17 cellular contexts compared by ENCODE assay signal in genomic region chr18:58447342-58448190, GRCh38.
DNase-seq lines count a peak whose midpoint lies in the region; ATAC-seq, FAIRE-seq and TF ChIP-seq lines count a peak whose summit lies in the region.
"Had no signal": no experiment of that assay in that cellular context is flagged by ENCODE, and none has a peak within 500 bp of the region (broad histone marks: within the 10 kb centered on the region; RNA-seq: fewer than 3 reads in every experiment).

No MANE protein-coding gene starts in this region.

- no peaks in the 10 kb centered on the region for H3K9me3 Mint-ChIP-seq in osteocyte (ENCODE audit: unreplicated experiment)
- no peaks in the 10 kb centered on the region for H3K9me3 Mint-ChIP-seq in activated T-helper 17 cell treated with anti-CD3 and anti-CD28 coated beads, Interleukin-2, amount 50 U/mL, for 72 hours

- H3K4me3 ChIP-seq in SK-N-MC (peak overlapping the region; percentile 65), fibroblast of villous mesenchyme (ENCODE audit: low read depth, low read length) (no peak overlapping the region), upper lobe of right lung (no peak overlapping the region), BE2C (ENCODE audit: low read depth, low read length) (no peak overlapping the region)
- H3K4me3 ChIP-seq: GM12878, SJCRH30, spleen, thoracic aorta had no signal

- peaks cover 22% of the 10 kb centered on the region for H3K4me1 Mint-ChIP-seq in osteocyte (ENCODE audit: unreplicated experiment)
- H3K4me1 Mint-ChIP-seq in activated T-helper 17 cell treated with anti-CD3 and anti-CD28 coated beads, Interleukin-2, amount 50 U/mL, for 72 hours: no peaks in the 10 kb centered on the region

- H3K9me3 ChIP-seq in SK-N-MC (ENCODE audit: low read depth, low read length) (no peaks in the 10 kb centered on the region), upper lobe of right lung (no peaks in the 10 kb centered on the region), BE2C (no peaks in the 10 kb centered on the region)
- H3K9me3 ChIP-seq: SJCRH30, spleen, thoracic aorta had no signal

- no peaks in the 10 kb centered on the region for H3K4me1 ChIP-seq in upper lobe of right lung
- no peaks in the 10 kb centered on the region for H3K4me1 ChIP-seq in BE2C
- H3K4me1 ChIP-seq: SJCRH30, spleen had no signal

- peaks cover 5% of the 10 kb centered on the region for H3K27me3 Mint-ChIP-seq in osteocyte (ENCODE audit: unreplicated experiment)
- H3K27me3 Mint-ChIP-seq in activated T-helper 17 cell treated with anti-CD3 and anti-CD28 coated beads, Interleukin-2, amount 50 U/mL, for 72 hours: no peaks in the 10 kb centered on the region

- H3K36me3 ChIP-seq in SK-N-MC (ENCODE audit: insufficient read depth, low read length) (no peaks in the 10 kb centered on the region), upper lobe of right lung (no peaks in the 10 kb centered on the region), BE2C (no peaks in the 10 kb centered on the region)
- H3K36me3 ChIP-seq: SJCRH30, spleen, thoracic aorta had no signal

- no peak for ATAC-seq in upper lobe of right lung
- ATAC-seq in activated T-helper 17 cell treated with anti-CD3 and anti-CD28 coated beads, Interleukin-2, amount 50 U/mL, for 72 hours (replicated peaks): no peak
- ATAC-seq: GM12878 had no signal

- H3K27ac Mint-ChIP-seq in osteocyte (ENCODE audit: unreplicated experiment): peak overlapping the region; percentile 82
- H3K27ac Mint-ChIP-seq in activated T-helper 17 cell treated with anti-CD3 and anti-CD28 coated beads, Interleukin-2, amount 50 U/mL, for 72 hours: no peak overlapping the region

- no peak for DNase-seq in D721Med (ENCODE audit: insufficient read length, low spot score)
- peak; percentile 92 for DNase-seq in SK-N-MC (ENCODE audit: low read depth, low spot score)
- DNase-seq in fibroblast of villous mesenchyme (ENCODE audit: low read depth): peak; percentile 42
- no peak for DNase-seq in osteocyte (ENCODE audit: extremely low spot score, unreplicated experiment)
- no peak for DNase-seq in upper lobe of right lung
- DNase-seq in NCI-H1436 treated with DMSO at 0.1 percent for 48 hours (lab: John Stamatoyannopoulos, UW): no peak
- no peak for DNase-seq in BE2C
- DNase-seq: ACHN; activated naive CD4-positive, alpha-beta T cell treated with anti-CD3 and anti-CD28 coated beads, Interleukin-2, amount 50 U/mL, for 16 hours; spleen had no signal

- peak; percentile 69 for FAIRE-seq in D721Med (lab: Jason Lieb, UNC)
- FAIRE-seq: colon, GM12878, islet of Langerhans had no signal

- peak overlapping the region; percentile 0 for H3K4me3 Mint-ChIP-seq in osteocyte (ENCODE audit: unreplicated experiment)
- H3K4me3 Mint-ChIP-seq in activated T-helper 17 cell treated with anti-CD3 and anti-CD28 coated beads, Interleukin-2, amount 50 U/mL, for 72 hours: no peak overlapping the region

- H3K9ac ChIP-seq in SK-N-MC (ENCODE audit: insufficient read length): no peak overlapping the region

- H3K27me3 ChIP-seq in upper lobe of right lung (no peaks in the 10 kb centered on the region), BE2C (no peaks in the 10 kb centered on the region)
- H3K27me3 ChIP-seq: SJCRH30 had no signal

- no peaks in the 10 kb centered on the region for H3K36me3 Mint-ChIP-seq in osteocyte (ENCODE audit: unreplicated experiment)
- no peaks in the 10 kb centered on the region for H3K36me3 Mint-ChIP-seq in activated T-helper 17 cell treated with anti-CD3 and anti-CD28 coated beads, Interleukin-2, amount 50 U/mL, for 72 hours (ENCODE audit: low read depth)

- TF ChIP-seq CTCF in D721Med (IDR thresholded peaks at IDR 0.05; ENCODE audit: insufficient read depth, missing control alignments) (no peak), fibroblast of villous mesenchyme (IDR thresholded peaks at IDR 0.05; ENCODE audit: insufficient read depth, low read depth, low read length) (no peak), osteocyte (IDR thresholded peaks at IDR 0.05) (no peak), upper lobe of right lung (IDR thresholded peaks at IDR 0.05) (no peak), BE2C (IDR thresholded peaks at IDR 0.05; ENCODE audit: low read depth, low read length) (no peak)

- intact Hi-C loops in upper lobe of right lung (cut with DNase I): no loop called here

- peak overlapping the region; percentile 87 for H3K27ac ChIP-seq in SK-N-MC
- H3K27ac ChIP-seq in upper lobe of right lung: no peak overlapping the region
- H3K27ac ChIP-seq: HL-60, SJCRH30, spleen, thoracic aorta had no signal

Comparison
In these comparisons a context has a peak if more than half of its experiments do, and no peak if none do; other contexts are left out.
1. DNase-seq: peak in SK-N-MC (single experiment) and fibroblast of villous mesenchyme (single experiment); none in D721Med (single experiment), osteocyte (single experiment), upper lobe of right lung (single experiment), NCI-H1436 treated with DMSO at 0.1 percent for 48 hours (single experiment) and BE2C (single experiment).